ENCODE assay signal across 2 cellular contexts in genomic region chr1:202126426-202126825, GRCh38.
TF ChIP-seq lines count a peak whose summit lies in the region.

No MANE protein-coding gene starts in this region.

TF ChIP-seq in H1, 55 proteins besides CTCF, POLR2A, EP300 and RAD21:
- TF ChIP-seq BACH1 (IDR thresholded peaks at IDR 0.05; ENCODE audit: low read length) (no peak), TEAD4 (IDR thresholded peaks at IDR 0.05; ENCODE audit: low read depth, low read length) (no peak), PHF8 (conservative IDR thresholded peaks at IDR 0.05; ENCODE audit: low read depth, low read length) (no peak), MAFK (IDR thresholded peaks at IDR 0.05; ENCODE audit: low read depth, low read length) (no peak), ZNF274 (IDR thresholded peaks at IDR 0.05; ENCODE audit: borderline replicate concordance, extremely low read depth, low read length) (no peak), CTBP2 (IDR thresholded peaks at IDR 0.05; ENCODE audit: borderline replicate concordance, insufficient read depth, insufficient read length, low read length) (no peak), JUND (IDR thresholded peaks at IDR 0.05; ENCODE audit: low read length) (no peak), SIX5 (IDR thresholded peaks at IDR 0.05; ENCODE audit: low read depth, low read length) (no peak), CHD2 (IDR thresholded peaks at IDR 0.05; ENCODE audit: low read length) (no peak), KDM4A (IDR thresholded peaks at IDR 0.05; ENCODE audit: low read depth, low read length, severe bottlenecking) (no peak), POLR2AphosphoS5 (IDR thresholded peaks at IDR 0.05; ENCODE audit: low read depth, low read length) (no peak)

TF ChIP-seq in HEK293T, 16 proteins besides CTCF, POLR2A, EP300 and RAD21:
- TF ChIP-seq NFRKB (IDR thresholded peaks at IDR 0.05) = no peak
- no peak for TF ChIP-seq FOXM1 (IDR thresholded peaks at IDR 0.05; ENCODE audit: borderline replicate concordance)
- no peak for TF ChIP-seq ELF4 (IDR thresholded peaks at IDR 0.05)
- no peak for TF ChIP-seq SP1 (IDR thresholded peaks at IDR 0.05)
- no peak for TF ChIP-seq TARDBP (IDR thresholded peaks at IDR 0.05)
- TF ChIP-seq FOXA1 (IDR thresholded peaks at IDR 0.05) = no peak
- no peak for TF ChIP-seq BHLHE40 (IDR thresholded peaks at IDR 0.05; ENCODE audit: borderline replicate concordance)
- no peak for TF ChIP-seq ZNF384 (IDR thresholded peaks at IDR 0.05)
- TF ChIP-seq LEF1 (IDR thresholded peaks at IDR 0.05; ENCODE audit: borderline replicate concordance) = no peak
